12 cellular contexts compared by ENCODE assay signal in genomic region chr22:39474351-39474991, GRCh38. TPM values are rescaled to one million over a fixed set of nuclear protein-coding genes. Genes with fewer than 3 reads are reported as not detected.
DNase-seq lines count a peak whose midpoint lies in the region; ATAC-seq, FAIRE-seq and TF ChIP-seq lines count a peak whose summit lies in the region.
"Had no signal": no experiment of that assay in that cellular context is flagged by ENCODE, and none has a peak within 500 bp of the region (broad histone marks: within the 10 kb centered on the region; RNA-seq: fewer than 3 reads in every experiment).

No MANE protein-coding gene starts in this region.

- TF ChIP-seq POLR2A in GM12878 (IDR thresholded peaks at IDR 0.05; ENCODE audit: low read depth, low read length) (no peak), testis (IDR thresholded peaks at IDR 0.05) (no peak), prostate gland (IDR thresholded peaks at IDR 0.05) (no peak)

- in situ Hi-C loops in GM12878 (cut with MboI) = no loop called here

- SMC1A ChIA-PET in GM12878 (lab: Charles Lee; ENCODE audit: uncharacterized antibody, unreplicated experiment) = interaction anchor here (0.8 to 3.7 kb wide), 8 partner anchors 10 to 45 kb away, joined by 3 to 16 read pairs (median 4); partner anchors contain the start of gene ATF4

- TF ChIP-seq EP300 in GM12878 (IDR thresholded peaks at IDR 0.05; ENCODE audit: borderline replicate concordance in 1 of 2, control insufficient read depth in 1 of 2, low read depth in 2 of 2, low read length in 2 of 2) = no peak

- H3K27me3 ChIP-seq in H7 (ENCODE audit: control insufficient read depth, insufficient read depth, low read length) = no peaks in the 10 kb centered on the region
- no peaks in the 10 kb centered on the region for H3K27me3 ChIP-seq in GM12878 (replicated peaks in 1 of 2; ENCODE audit: control insufficient read depth in 2 of 2, insufficient read depth in 2 of 2, low read length in 1 of 2)
- no peaks in the 10 kb centered on the region for H3K27me3 ChIP-seq in layer of hippocampus (ENCODE audit: control insufficient read depth, insufficient read depth, low read length)
- H3K27me3 ChIP-seq in testis = no peaks in the 10 kb centered on the region
- H3K27me3 ChIP-seq in prostate gland (replicated peaks; ENCODE audit: insufficient read depth) = no peaks in the 10 kb centered on the region

- peak; percentile 84 for DNase-seq in H7
- DNase-seq in GM12878 (ENCODE audit: low read depth, low spot score) = no peak
- no peak for DNase-seq in testis
- DNase-seq in C1 segment of cervical spinal cord (lab: John Stamatoyannopoulos, UW) = no peak
- DNase-seq in prostate gland (ENCODE audit: low spot score) = no peak
- DNase-seq: activated CD4-positive, alpha-beta T cell treated with anti-CD3 and anti-CD28 coated beads, Interleukin-2, amount 50 U/mL, for 48 hours; dermis blood vessel endothelial cell; foreskin melanocyte; stimulated activated CD4-positive, alpha-beta T cell treated with anti-CD3 and anti-CD28 coated beads, Interleukin-4, amount 100 ng/mL, for 4 hours had no signal

- H3K4me3 ChIP-seq in H7 (ENCODE audit: insufficient read depth, low read depth, low read length) (no peak overlapping the region), GM12878 (no peak overlapping the region), testis (no peak overlapping the region), prostate gland (no peak overlapping the region)

- FAIRE-seq in GM12878 (lab: Jason Lieb, UNC) = no peak

- TF ChIP-seq CTCF in GM12878 (IDR thresholded peaks at IDR 0.05 in 2 of 3, conservative IDR thresholded peaks at IDR 0.05 in 1 of 3; ENCODE audit: control insufficient read depth in 2 of 3, extremely low read depth in 1 of 3, insufficient read depth in 1 of 3, low read depth in 3 of 3, low read length in 3 of 3) (no peak), testis (IDR thresholded peaks at IDR 0.05) (no peak), prostate gland (IDR thresholded peaks at IDR 0.05) (no peak)

- no peak overlapping the region for H3K27ac ChIP-seq in GM12878 (ENCODE audit: control insufficient read depth, insufficient read depth)
- H3K27ac ChIP-seq in layer of hippocampus (ENCODE audit: low read depth, low read length) = peak overlapping the region; percentile 71
- peak overlapping the region; percentile 3 to 45 for H3K27ac ChIP-seq in testis
- H3K27ac ChIP-seq in prostate gland = no peak overlapping the region

- no peak overlapping the region for H3K4me2 ChIP-seq in GM12878 (ENCODE audit: control insufficient read depth, insufficient read depth)

- BruUV-seq in GM12878 (replicated peaks; lab: Mats Ljungman, UMichigan) = no TSS peak

- H2AFZ ChIP-seq in GM12878 (ENCODE audit: control insufficient read depth, low read depth, low read length) = no peak overlapping the region

- H4K20me1 ChIP-seq in GM12878 (ENCODE audit: control insufficient read depth, insufficient read depth) = no peaks in the 10 kb centered on the region; the same call in 1 of the 2 replicates

- CTCF ChIA-PET in GM12878 (lab: Yijun Ruan, JAX) = interaction anchor here (0.7 to 3.7 kb wide), 10 partner anchors 16 to 131 kb away, joined by 3 to 15 read pairs (median 4); partner anchors contain the start of gene TAB1

- no peak overlapping the region for H3K9ac ChIP-seq in GM12878 (ENCODE audit: control insufficient read depth, insufficient read depth, low read length)

- H3K36me3 ChIP-seq in H7 (replicated peaks; ENCODE audit: control insufficient read depth, insufficient read depth, low read length) = no peaks in the 10 kb centered on the region
- peaks cover 5 to 36% of the 10 kb centered on the region in 2 experiments; a peak in 3 of 4 replicates for H3K36me3 ChIP-seq in GM12878 (ENCODE audit: control insufficient read depth in 2 of 2, insufficient read depth in 2 of 2, low read length in 1 of 2)
- no peaks in the 10 kb centered on the region for H3K36me3 ChIP-seq in testis (ENCODE audit: low read depth, missing control alignments)
- no peaks in the 10 kb centered on the region for H3K36me3 ChIP-seq in prostate gland

- H3K9me3 ChIP-seq in GM12878 (replicated peaks; ENCODE audit: control insufficient read depth, insufficient read depth, low read length) = no peaks in the 10 kb centered on the region
- H3K9me3 ChIP-seq in testis = no peaks in the 10 kb centered on the region
- no peaks in the 10 kb centered on the region for H3K9me3 ChIP-seq in prostate gland

- POLR2A ChIA-PET in GM12878 (lab: Charles Lee) = interaction anchor here (1.0 to 5.0 kb wide), 5 partner anchors 9 to 27 kb away, joined by 3 to 38 read pairs (median 3); no protein-coding TSS in a partner anchor

- intact Hi-C loops in GM12878 (cut with micrococcal nuclease; ENCODE audit: unreplicated experiment) (no loop called here), testis (cut with DNase I; ENCODE audit: low total_unique reads) (no loop called here), prostate gland (cut with DNase I) (no loop called here)

- H3K79me2 ChIP-seq in GM12878 (ENCODE audit: control insufficient read depth, insufficient read depth, low read length) = peaks cover 30% of the 10 kb centered on the region

- peaks cover 27% of the 10 kb centered on the region for H3K4me1 ChIP-seq in GM12878 (ENCODE audit: control insufficient read depth, insufficient read depth, low read length)
- H3K4me1 ChIP-seq in testis = peaks cover 66% of the 10 kb centered on the region
- H3K4me1 ChIP-seq in prostate gland (replicated peaks) = no peaks in the 10 kb centered on the region

- RAD21 ChIA-PET in GM12878 (lab: Charles Lee; ENCODE audit: unreplicated experiment) = interaction anchor here (0.8 to 4.3 kb wide), 5 partner anchors 12 to 157 kb away, joined by 3 to 27 read pairs (median 3); no protein-coding TSS in a partner anchor

- no peak for TF ChIP-seq RAD21 in GM12878 (IDR thresholded peaks at IDR 0.05; ENCODE audit: insufficient read depth, low read depth, low read length)

- peak; percentile 3; the same call in 2 of the 3 replicates for ATAC-seq in GM12878
- no peak for ATAC-seq in GM19467 (IDR thresholded peaks at IDR 0.05; ENCODE audit: unreplicated experiment)

- 83% methylated on average over 9 of the region's 9 CpGs for WGBS in GM12878 (ENCODE audit: insufficient coverage, insufficient replicate concordance, low lambda C conversion rate, missing lambda C conversion rate)
- WGBS in testis, 2 donors = 42 to 65% methylated on average over 9 of the region's 9 CpGs
- 71% methylated on average over 9 of the region's 9 CpGs for WGBS in prostate gland

RNA-seq across cellular contexts. Expression of gene MGAT3, which starts 17.7 kb away (rescaled TPM):
- total RNA-seq in H7 (2014; rRNA removed; shearing (Covaris generic)) = 5.0 and 6.5 TPM in 2 replicates
- 32.8 and 36.9 TPM in 2 replicates for total RNA-seq in GM12878 (2013; cell fraction: nucleolus; rRNA removed)
- total RNA-seq in GM12878 (2014; rRNA removed) = 11.3 and 12.0 TPM in 2 replicates
- 11.8 and 12.5 TPM in 2 replicates for total RNA-seq in GM12878 (2014; rRNA removed; fragmentation: Illumina TruSeq; extraction: Trizol)
- total RNA-seq in GM12878 (2021) = 38.5 and 40.2 TPM in 2 replicates
- polyA plus RNA-seq in GM12878 (2011; ENCODE audit: low read depth) = 6.3 TPM
- polyA plus RNA-seq in GM12878 (2011; rRNA removed) = 9.5 and 16.9 TPM in 2 replicates
- polyA plus RNA-seq in GM12878 (2011; cell fraction: cytosol; rRNA removed) = 21.5 and 27.7 TPM in 2 replicates
- polyA plus RNA-seq in GM12878 (2011; cell fraction: nucleus; rRNA removed) = 27.2 and 30.1 TPM in 2 replicates
- 13.9 and 17.0 TPM in 2 replicates for polyA plus RNA-seq in GM12878 (2012)
- polyA plus RNA-seq in GM12878 (2014; fragmentation: Illumina TruSeq; extraction: Trizol) = 5.8 and 12.1 TPM in 2 replicates
- 1 to 10 TPM in 1 of 2 experiments, under 1 TPM in 1; 0.32 to 1.1 TPM for polyA plus RNA-seq in GM12878 (2014; fragmentation: Nextera tagmentation; extraction: Ambion mirVana)
- polyA plus RNA-seq in GM12878 (2014; rRNA removed) = 23.5 and 25.6 TPM in 2 replicates
- 1 to 10 TPM; 8.3 to 8.4 TPM for polyA plus RNA-seq in GM12878 (2016; fragmentation: Nextera tagmentation; extraction: Ambion mirVana)
- polyA minus RNA-seq in GM12878 (2011; rRNA and poly(A)+ RNA removed) = 22.1 and 40.9 TPM in 2 replicates
- 20.5 and 24.1 TPM in 2 replicates for polyA minus RNA-seq in GM12878 (2011; cell fraction: cytosol; rRNA and poly(A)+ RNA removed)
- 8.3 and 15.4 TPM in 2 replicates for polyA minus RNA-seq in GM12878 (2011; cell fraction: nucleus; rRNA and poly(A)+ RNA removed)
- total RNA-seq in testis = 1 to 10 TPM; 4.6 to 6.4 TPM
- 9.7 TPM for polyA plus RNA-seq in testis (ENCODE audit: insufficient read depth, low read depth, low replicate concordance)
- total RNA-seq in prostate gland = 1 to 10 TPM in 1 of 2 donors, under 1 TPM in 1; 0.82 to 7.4 TPM
- total RNA-seq: lung microvascular endothelial cell had no signal

RNA-seq across cellular contexts. Expression of gene MIEF1, which starts 27.6 kb away (rescaled TPM):
- 26.4 and 28.3 TPM in 2 replicates for total RNA-seq in H7 (2014; rRNA removed; shearing (Covaris generic))
- total RNA-seq in GM12878 (2013; cell fraction: nucleolus; rRNA removed) = 32.3 and 33.3 TPM in 2 replicates
- total RNA-seq in GM12878 (2014; rRNA removed) (27.9 and 28.3 TPM in 2 replicates), GM12878 (2014; rRNA removed; fragmentation: Illumina TruSeq; extraction: Trizol) (24.0 and 26.4 TPM in 2 replicates), GM12878 (2021) (50.9 and 52.3 TPM in 2 replicates), testis (100 to 1,000 TPM in 1 of 2 donors, 10 to 100 TPM in 1; 60.6 to 120 TPM), prostate gland (10 to 100 TPM; 24.0 to 38.6 TPM)
- 17.7 TPM for polyA plus RNA-seq in GM12878 (2011; ENCODE audit: low read depth)
- polyA plus RNA-seq in GM12878 (2011; rRNA removed) (21.3 and 27.9 TPM in 2 replicates), GM12878 (2014; fragmentation: Illumina TruSeq; extraction: Trizol) (33.1 and 35.8 TPM in 2 replicates), GM12878 (2014; fragmentation: Nextera tagmentation; extraction: Ambion mirVana) (10 to 100 TPM; 12.4 to 13.8 TPM), GM12878 (2014; rRNA removed) (30.6 and 35.2 TPM in 2 replicates), GM12878 (2016; fragmentation: Nextera tagmentation; extraction: Ambion mirVana) (10 to 100 TPM; 43.2 to 46.3 TPM), testis (ENCODE audit: insufficient read depth, low read depth, low replicate concordance) (78.2 TPM)
- polyA plus RNA-seq in GM12878 (2011; cell fraction: cytosol; rRNA removed) = 29.7 and 30.5 TPM in 2 replicates
- 19.1 and 27.5 TPM in 2 replicates for polyA plus RNA-seq in GM12878 (2011; cell fraction: nucleus; rRNA removed)
- 22.3 and 24.9 TPM in 2 replicates for polyA plus RNA-seq in GM12878 (2012)
- 40.1 and 42.5 TPM in 2 replicates for polyA minus RNA-seq in GM12878 (2011; rRNA and poly(A)+ RNA removed)
- polyA minus RNA-seq in GM12878 (2011; cell fraction: cytosol; rRNA and poly(A)+ RNA removed) = 15.5 and 17.6 TPM in 2 replicates
- 11.0 and 23.4 TPM in 2 replicates for polyA minus RNA-seq in GM12878 (2011; cell fraction: nucleus; rRNA and poly(A)+ RNA removed)

RNA-seq across cellular contexts. Expression of gene ATF4, which starts 45.9 kb away (rescaled TPM):
- total RNA-seq in H7 (2014; rRNA removed; shearing (Covaris generic)) = 466 and 503 TPM in 2 replicates
- 140 and 144 TPM in 2 replicates for total RNA-seq in GM12878 (2013; cell fraction: nucleolus; rRNA removed)
- total RNA-seq in GM12878 (2014; rRNA removed) (308 and 320 TPM in 2 replicates), GM12878 (2014; rRNA removed; fragmentation: Illumina TruSeq; extraction: Trizol) (340 and 355 TPM in 2 replicates), GM12878 (2021) (326 and 331 TPM in 2 replicates), testis (100 to 1,000 TPM; 192 to 228 TPM), prostate gland (100 to 1,000 TPM; 294 to 334 TPM)
- 395 TPM for polyA plus RNA-seq in GM12878 (2011; ENCODE audit: low read depth)
- polyA plus RNA-seq in GM12878 (2011; rRNA removed) (566 and 603 TPM in 2 replicates), GM12878 (2014; fragmentation: Illumina TruSeq; extraction: Trizol) (520 and 576 TPM in 2 replicates), GM12878 (2014; fragmentation: Nextera tagmentation; extraction: Ambion mirVana) (100 to 1,000 TPM in 1 of 2 experiments, 10 to 100 TPM in 1; 88.3 to 187 TPM), GM12878 (2014; rRNA removed) (508 and 605 TPM in 2 replicates), GM12878 (2016; fragmentation: Nextera tagmentation; extraction: Ambion mirVana) (100 to 1,000 TPM; 165 to 178 TPM), testis (ENCODE audit: insufficient read depth, low read depth, low replicate concordance) (227 TPM)
- polyA plus RNA-seq in GM12878 (2011; cell fraction: cytosol; rRNA removed) = 689 and 827 TPM in 2 replicates
- 737 and 862 TPM in 2 replicates for polyA plus RNA-seq in GM12878 (2011; cell fraction: nucleus; rRNA removed)
- polyA plus RNA-seq in GM12878 (2012) = 477 and 719 TPM in 2 replicates
- 145 and 253 TPM in 2 replicates for polyA minus RNA-seq in GM12878 (2011; rRNA and poly(A)+ RNA removed)
- polyA minus RNA-seq in GM12878 (2011; cell fraction: cytosol; rRNA and poly(A)+ RNA removed) = 58.9 and 61.0 TPM in 2 replicates
- polyA minus RNA-seq in GM12878 (2011; cell fraction: nucleus; rRNA and poly(A)+ RNA removed) = 146 and 184 TPM in 2 replicates

RNA-seq across cellular contexts. Expression of gene RPS19BP1, which starts 58.1 kb away (rescaled TPM):
- total RNA-seq in H7 (2014; rRNA removed; shearing (Covaris generic)) = 154 and 210 TPM in 2 replicates
- total RNA-seq in GM12878 (2013; cell fraction: nucleolus; rRNA removed) = 43.6 and 46.7 TPM in 2 replicates
- total RNA-seq in GM12878 (2014; rRNA removed) (106 and 132 TPM in 2 replicates), GM12878 (2014; rRNA removed; fragmentation: Illumina TruSeq; extraction: Trizol) (36.6 and 47.5 TPM in 2 replicates), GM12878 (2021) (83.6 and 85.7 TPM in 2 replicates), testis (100 to 1,000 TPM; 156 to 158 TPM), prostate gland (100 to 1,000 TPM; 186 to 264 TPM)
- polyA plus RNA-seq in GM12878 (2011; ENCODE audit: low read depth) = 23.5 TPM
- polyA plus RNA-seq in GM12878 (2011; rRNA removed) (48.1 and 71.5 TPM in 2 replicates), GM12878 (2014; fragmentation: Illumina TruSeq; extraction: Trizol) (8.8 and 20.3 TPM in 2 replicates), GM12878 (2014; fragmentation: Nextera tagmentation; extraction: Ambion mirVana) (10 to 100 TPM in 1 of 2 experiments, 1 to 10 TPM in 1; 2.7 to 14.3 TPM), GM12878 (2014; rRNA removed) (146 and 170 TPM in 2 replicates), GM12878 (2016; fragmentation: Nextera tagmentation; extraction: Ambion mirVana) (100 to 1,000 TPM; 178 to 206 TPM), testis (ENCODE audit: insufficient read depth, low read depth, low replicate concordance) (97.7 TPM)
- polyA plus RNA-seq in GM12878 (2011; cell fraction: cytosol; rRNA removed) = 100 and 140 TPM in 2 replicates
- polyA plus RNA-seq in GM12878 (2011; cell fraction: nucleus; rRNA removed) = 73.0 and 84.9 TPM in 2 replicates
- 59.4 and 59.8 TPM in 2 replicates for polyA plus RNA-seq in GM12878 (2012)
- 11.3 and 24.2 TPM in 2 replicates for polyA minus RNA-seq in GM12878 (2011; rRNA and poly(A)+ RNA removed)
- 8.0 and 9.8 TPM in 2 replicates for polyA minus RNA-seq in GM12878 (2011; cell fraction: cytosol; rRNA and poly(A)+ RNA removed)
- 19.3 and 32.1 TPM in 2 replicates for polyA minus RNA-seq in GM12878 (2011; cell fraction: nucleus; rRNA and poly(A)+ RNA removed)

Comparison
In these comparisons a context has a peak if more than half of its experiments do, and no peak if none do; other contexts are left out.
1. H3K27ac ChIP-seq: peak in layer of hippocampus (single experiment) and testis (2 of 2); none in GM12878 (single experiment) and prostate gland (0 of 2).